ENCODE assay signal across 9 cellular contexts in the genomic region with DNA sequence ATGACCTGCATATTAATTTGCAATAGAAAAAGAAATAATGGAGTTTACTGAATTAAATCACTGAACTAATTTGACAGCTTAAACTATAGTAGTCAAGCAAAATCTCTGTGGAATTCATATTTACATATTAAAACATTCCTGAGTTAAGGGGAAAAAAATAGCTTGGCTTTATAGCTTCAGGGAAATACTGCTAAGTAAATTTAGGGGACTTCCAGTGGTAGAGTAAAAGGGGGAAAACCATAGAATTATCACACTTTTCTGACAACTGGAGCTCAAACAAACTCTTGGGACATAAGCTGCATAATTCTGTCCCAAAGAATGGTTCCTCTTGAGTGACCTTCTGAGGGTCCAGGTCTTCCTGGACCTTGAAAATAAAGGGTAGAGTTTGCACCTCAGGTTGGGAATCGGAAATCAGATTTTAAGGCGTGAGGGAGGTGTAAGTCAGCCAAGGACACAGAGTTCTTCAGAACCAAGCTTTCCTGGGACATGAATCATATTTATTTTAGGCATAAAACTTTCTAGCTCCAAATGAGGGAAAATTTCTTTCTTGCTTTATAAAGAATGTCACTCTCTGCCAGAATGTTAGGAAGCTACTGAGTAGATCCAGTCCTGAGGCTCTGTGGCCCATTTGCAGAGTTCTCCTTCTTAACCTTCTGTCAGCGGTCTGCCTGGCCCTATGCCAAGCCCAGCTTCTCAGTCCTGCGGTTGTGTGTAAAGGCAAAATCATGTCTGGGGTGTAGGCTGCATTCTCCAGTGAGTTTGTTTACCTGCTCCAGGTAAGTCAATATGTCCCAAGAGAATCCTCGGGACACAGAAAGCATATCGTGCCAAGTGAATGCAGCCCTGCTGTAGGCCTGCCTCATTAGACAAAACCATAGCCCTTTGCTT. TPM values are rescaled to one million over a fixed set of nuclear protein-coding genes. Genes with fewer than 3 reads are reported as not detected.
DNase-seq lines count a peak whose midpoint lies in the region; ATAC-seq and TF ChIP-seq lines count a peak whose summit lies in the region.
"Had no signal": no experiment of that assay in that cellular context is flagged by ENCODE, and none has a peak within 500 bp of the region (broad histone marks: within the 10 kb centered on the region; RNA-seq: fewer than 3 reads in every experiment).

No MANE protein-coding gene starts in this region.

- no peaks in the 10 kb centered on the region for H3K9me3 ChIP-seq in Caco-2

- no TSS peak for BruUV-seq in Caco-2 (replicated peaks; lab: Mats Ljungman, UMichigan)

- CTCF ChIA-PET in Caco-2 (lab: Charles Lee): interaction anchor here (0.5 kb wide), 2 partner anchors 511 to 953 kb away, joined by 3 read pairs; partner anchors contain the start of gene FRAS1

- no peaks in the 10 kb centered on the region for H3K27me3 Mint-ChIP-seq in Caco-2 (ENCODE audit: insufficient read depth, unreplicated experiment)
- H3K27me3 Mint-ChIP-seq in HFFc6 (ENCODE audit: insufficient read depth): peaks cover 10% of the 10 kb centered on the region
- H3K27me3 Mint-ChIP-seq: stimulated activated naive CD8-positive, alpha-beta T cell treated with anti-CD3 and anti-CD28 coated beads, Interleukin-15, Interleukin-2, amounts not matched to agents 100 ng/mL and 50 ng/mL, for 24 hours had no signal

- DNase-seq in GDM1 (lab: John Stamatoyannopoulos, UW) (peak; percentile 11), NCI-H82 (lab: John Stamatoyannopoulos, UW) (peak; percentile 38), fibroblast of the aortic adventitia (ENCODE audit: low read depth) (peak; percentile 32), renal cortical epithelial cell (ENCODE audit: low read depth) (peak; percentile 72), Caco-2 (no peak), HFFc6 (no peak)

- H3K4me1 ChIP-seq in Caco-2: no peaks in the 10 kb centered on the region

- H3K36me3 Mint-ChIP-seq in Caco-2 (ENCODE audit: insufficient read depth, unreplicated experiment): no peaks in the 10 kb centered on the region
- H3K36me3 Mint-ChIP-seq in HFFc6 (ENCODE audit: low read depth): no peaks in the 10 kb centered on the region

- H3K36me3 ChIP-seq in Caco-2 (ENCODE audit: control insufficient read depth, insufficient read depth, low read length): no peaks in the 10 kb centered on the region

- intact Hi-C loops in Caco-2 (cut with micrococcal nuclease; ENCODE audit: unreplicated experiment): no loop called here

- H3K27ac Mint-ChIP-seq in Caco-2 (ENCODE audit: unreplicated experiment) (no peak overlapping the region), HFFc6 (no peak overlapping the region)
- H3K27ac Mint-ChIP-seq: stimulated activated naive CD8-positive, alpha-beta T cell treated with anti-CD3 and anti-CD28 coated beads, Interleukin-15, Interleukin-2, amounts not matched to agents 100 ng/mL and 50 ng/mL, for 24 hours had no signal

- H3K4me3 Mint-ChIP-seq in Caco-2 (ENCODE audit: unreplicated experiment): no peak overlapping the region
- no peak overlapping the region for H3K4me3 Mint-ChIP-seq in HFFc6
- H3K4me3 Mint-ChIP-seq: stimulated activated naive CD8-positive, alpha-beta T cell treated with anti-CD3 and anti-CD28 coated beads, Interleukin-15, Interleukin-2, amounts not matched to agents 100 ng/mL and 50 ng/mL, for 24 hours had no signal

- H3K27me3 ChIP-seq in Caco-2 (replicated peaks; ENCODE audit: control insufficient read depth, insufficient read depth, low read length): no peaks in the 10 kb centered on the region

- H3K4me1 Mint-ChIP-seq in Caco-2 (ENCODE audit: low read depth, unreplicated experiment) (no peaks in the 10 kb centered on the region), HFFc6 (ENCODE audit: low read depth) (peaks cover 5% of the 10 kb centered on the region; the same call in 1 of the 2 replicates)

- TF ChIP-seq CTCF in fibroblast of the aortic adventitia (IDR thresholded peaks at IDR 0.05; ENCODE audit: insufficient read depth, low read length): no peak
- TF ChIP-seq CTCF in Caco-2 (IDR thresholded peaks at IDR 0.05; ENCODE audit: insufficient read depth in 1 of 2, low read depth in 1 of 2, low read length in 1 of 2, severe bottlenecking in 1 of 2, unreplicated experiment in 1 of 2): no peak
- no peak for TF ChIP-seq CTCF in HFFc6 (IDR thresholded peaks at IDR 0.05)

- POLR2A ChIA-PET in Caco-2 (lab: Charles Lee): no interaction called here

- no peak for ATAC-seq in HG02798 (IDR thresholded peaks at IDR 0.05; ENCODE audit: poor library complexity, unreplicated experiment)
- no peak for ATAC-seq in GM18861 (IDR thresholded peaks at IDR 0.05; ENCODE audit: unreplicated experiment)

- no peaks in the 10 kb centered on the region for H3K9me3 Mint-ChIP-seq in Caco-2 (ENCODE audit: unreplicated experiment)
- H3K9me3 Mint-ChIP-seq in HFFc6: no peaks in the 10 kb centered on the region
- H3K9me3 Mint-ChIP-seq: stimulated activated naive CD8-positive, alpha-beta T cell treated with anti-CD3 and anti-CD28 coated beads, Interleukin-15, Interleukin-2, amounts not matched to agents 100 ng/mL and 50 ng/mL, for 24 hours had no signal

- H3K4me3 ChIP-seq in fibroblast of the aortic adventitia (ENCODE audit: low read depth, low read length): no peak overlapping the region
- no peak overlapping the region for H3K4me3 ChIP-seq in Caco-2 (ENCODE audit: low read depth, low read length)

RNA-seq across cellular contexts. Expression of gene CCNI, which starts 28.9 kb away (rescaled TPM):
- 136 and 190 TPM in 2 replicates for total RNA-seq in fibroblast of the aortic adventitia (ENCODE audit: low replicate concordance)
- total RNA-seq in renal cortical epithelial cell: 122 and 354 TPM in 2 replicates
- total RNA-seq in Caco-2 (2022): 153 and 164 TPM in 2 replicates
- 100 to 1,000 TPM; 132 to 210 (median 179) TPM for total RNA-seq in HFFc6 (2021; fragmentation: NEBNext Ultra II Directional; extraction: Animal tissue kit (Norgen Biotek cat#: 25700))

RNA-seq across cellular contexts. Expression of gene CCNG2, which starts 52.4 kb away (rescaled TPM):
- total RNA-seq in fibroblast of the aortic adventitia (ENCODE audit: low replicate concordance) (22.8 and 63.8 TPM in 2 replicates), renal cortical epithelial cell (43.1 and 153 TPM in 2 replicates), Caco-2 (2022) (25.6 and 26.0 TPM in 2 replicates)
- total RNA-seq in HFFc6 (2021; fragmentation: NEBNext Ultra II Directional; extraction: Animal tissue kit (Norgen Biotek cat#: 25700)): 10 to 100 TPM; 17.1 to 20.4 (median 19.2) TPM

Comparison
In these comparisons a context has a peak if more than half of its experiments do, and no peak if none do; other contexts are left out.
1. DNase-seq: peak in GDM1 (single experiment), NCI-H82 (single experiment), fibroblast of the aortic adventitia (single experiment) and renal cortical epithelial cell (single experiment); none in Caco-2 (0 of 2) and HFFc6 (single experiment).